ENCODE assay signal across 1 cellular context in the genomic region with DNA sequence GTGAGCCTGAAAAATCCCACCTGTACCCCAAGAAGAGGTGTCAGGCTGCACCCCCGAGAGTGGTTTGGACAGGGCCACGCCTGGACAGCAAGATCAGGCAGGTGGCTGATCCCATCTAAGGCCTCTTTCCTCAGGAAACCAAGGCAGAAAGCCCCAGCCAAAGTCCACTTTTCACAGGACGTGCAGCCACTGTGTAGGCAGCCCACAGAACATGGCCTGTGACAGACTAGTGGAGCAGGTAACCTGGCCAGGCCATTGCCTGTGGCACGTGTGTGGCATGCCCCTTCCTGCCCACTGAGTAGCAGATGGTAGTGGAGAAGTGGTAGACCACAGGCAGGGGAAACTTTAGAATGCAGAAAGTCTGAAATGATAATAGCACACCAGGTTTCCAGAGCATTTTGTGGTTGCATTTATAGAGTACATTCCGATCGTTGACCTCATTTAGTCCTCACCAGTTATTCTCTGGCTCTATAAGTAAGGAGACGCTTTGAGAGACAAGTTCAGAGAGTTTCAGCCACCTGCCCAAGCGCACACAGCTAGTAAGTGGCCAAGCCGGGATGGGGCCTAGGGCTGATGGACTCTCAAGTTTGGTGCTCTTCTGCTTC.
TF ChIP-seq lines count a peak whose summit lies in the region.

No MANE protein-coding gene starts in this region.

TF ChIP-seq in SK-N-SH, 30 proteins besides CTCF, POLR2A, EP300 and RAD21 (continued from another document):
- TF ChIP-seq, protein P1, sequence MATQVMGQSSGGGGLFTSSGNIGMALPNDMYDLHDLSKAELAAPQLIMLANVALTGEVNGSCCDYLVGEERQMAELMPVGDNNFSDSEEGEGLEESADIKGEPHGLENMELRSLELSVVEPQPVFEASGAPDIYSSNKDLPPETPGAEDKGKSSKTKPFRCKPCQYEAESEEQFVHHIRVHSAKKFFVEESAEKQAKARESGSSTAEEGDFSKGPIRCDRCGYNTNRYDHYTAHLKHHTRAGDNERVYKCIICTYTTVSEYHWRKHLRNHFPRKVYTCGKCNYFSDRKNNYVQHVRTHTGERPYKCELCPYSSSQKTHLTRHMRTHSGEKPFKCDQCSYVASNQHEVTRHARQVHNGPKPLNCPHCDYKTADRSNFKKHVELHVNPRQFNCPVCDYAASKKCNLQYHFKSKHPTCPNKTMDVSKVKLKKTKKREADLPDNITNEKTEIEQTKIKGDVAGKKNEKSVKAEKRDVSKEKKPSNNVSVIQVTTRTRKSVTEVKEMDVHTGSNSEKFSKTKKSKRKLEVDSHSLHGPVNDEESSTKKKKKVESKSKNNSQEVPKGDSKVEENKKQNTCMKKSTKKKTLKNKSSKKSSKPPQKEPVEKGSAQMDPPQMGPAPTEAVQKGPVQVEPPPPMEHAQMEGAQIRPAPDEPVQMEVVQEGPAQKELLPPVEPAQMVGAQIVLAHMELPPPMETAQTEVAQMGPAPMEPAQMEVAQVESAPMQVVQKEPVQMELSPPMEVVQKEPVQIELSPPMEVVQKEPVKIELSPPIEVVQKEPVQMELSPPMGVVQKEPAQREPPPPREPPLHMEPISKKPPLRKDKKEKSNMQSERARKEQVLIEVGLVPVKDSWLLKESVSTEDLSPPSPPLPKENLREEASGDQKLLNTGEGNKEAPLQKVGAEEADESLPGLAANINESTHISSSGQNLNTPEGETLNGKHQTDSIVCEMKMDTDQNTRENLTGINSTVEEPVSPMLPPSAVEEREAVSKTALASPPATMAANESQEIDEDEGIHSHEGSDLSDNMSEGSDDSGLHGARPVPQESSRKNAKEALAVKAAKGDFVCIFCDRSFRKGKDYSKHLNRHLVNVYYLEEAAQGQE (IDR thresholded peaks at IDR 0.05; ENCODE audit: low read depth, low read length): no peak
